In genomic region chr3:127684871-127685707, GRCh38 we compare ENCODE assay signal across 18 cellular contexts. TPM values are rescaled to one million over a fixed set of nuclear protein-coding genes. Genes with fewer than 3 reads are reported as not detected.
DNase-seq lines count a peak whose midpoint lies in the region; ATAC-seq, FAIRE-seq and TF ChIP-seq lines count a peak whose summit lies in the region.
"Had no signal": no experiment of that assay in that cellular context is flagged by ENCODE, and none has a peak within 500 bp of the region (broad histone marks: within the 10 kb centered on the region; RNA-seq: fewer than 3 reads in every experiment).

No MANE protein-coding gene starts in this region.

- no peaks in the 10 kb centered on the region for H3K9me3 Mint-ChIP-seq in activated T-cell treated with anti-CD3 and anti-CD28 coated beads, Interleukin-2, amount 50 U/mL, for 24 hours
- H3K9me3 Mint-ChIP-seq in stimulated activated effector memory CD8-positive, alpha-beta T cell treated with anti-CD3 and anti-CD28 coated beads, Interleukin-12 subunit alpha, Interleukin-12 subunit beta, amount 100 ng/mL, for 72 hours, result no peaks in the 10 kb centered on the region
- H3K9me3 Mint-ChIP-seq: activated T-cell treated with anti-CD3 and anti-CD28 coated beads, Interleukin-2, amount 50 U/mL, for 72 hours; T-helper 1 cell treated with Interleukin-12 subunit alpha and Interleukin-12 subunit beta and Interleukin-4 antibody, amounts not matched to agents 30 μg/mL and 1 μg/mL, for 36 hours had no signal

- no peak overlapping the region for H3K4me3 Mint-ChIP-seq in activated T-cell treated with anti-CD3 and anti-CD28 coated beads, Interleukin-2, amount 50 U/mL, for 24 hours
- no peak overlapping the region for H3K4me3 Mint-ChIP-seq in stimulated activated effector memory CD8-positive, alpha-beta T cell treated with anti-CD3 and anti-CD28 coated beads, Interleukin-12 subunit alpha, Interleukin-12 subunit beta, amount 100 ng/mL, for 72 hours
- H3K4me3 Mint-ChIP-seq: activated T-cell treated with anti-CD3 and anti-CD28 coated beads, Interleukin-2, amount 50 U/mL, for 72 hours; T-helper 1 cell treated with Interleukin-12 subunit alpha and Interleukin-12 subunit beta and Interleukin-4 antibody, amounts not matched to agents 30 μg/mL and 1 μg/mL, for 36 hours had no signal

- H3K27ac Mint-ChIP-seq in activated T-cell treated with anti-CD3 and anti-CD28 coated beads, Interleukin-2, amount 50 U/mL, for 24 hours, result no peak overlapping the region
- no peak overlapping the region for H3K27ac Mint-ChIP-seq in stimulated activated effector memory CD8-positive, alpha-beta T cell treated with anti-CD3 and anti-CD28 coated beads, Interleukin-12 subunit alpha, Interleukin-12 subunit beta, amount 100 ng/mL, for 72 hours
- H3K27ac Mint-ChIP-seq: activated T-cell treated with anti-CD3 and anti-CD28 coated beads, Interleukin-2, amount 50 U/mL, for 72 hours; T-helper 1 cell treated with Interleukin-12 subunit alpha and Interleukin-12 subunit beta and Interleukin-4 antibody, amounts not matched to agents 30 μg/mL and 1 μg/mL, for 36 hours had no signal

- no peaks in the 10 kb centered on the region for H3K27me3 Mint-ChIP-seq in activated T-cell treated with anti-CD3 and anti-CD28 coated beads, Interleukin-2, amount 50 U/mL, for 24 hours

- CTCF ChIA-PET in RWPE1 (lab: Yijun Ruan, JAX), result interaction anchor here (0.7 kb wide), 1 partner anchor 427 kb away, joined by 3 read pairs; no protein-coding TSS in a partner anchor

- peak; percentile 9 for DNase-seq in activated T-cell treated with anti-CD3 and anti-CD28 coated beads, Interleukin-2, amount 50 U/mL, for 24 hours
- DNase-seq in activated T-cell treated with anti-CD3 and anti-CD28 coated beads for 4 hours, result no peak
- no peak for DNase-seq in RWPE1 (ENCODE audit: low spot score)
- DNase-seq in left lobe of liver (ENCODE audit: low spot score), result peak; percentile 42
- DNase-seq in stimulated activated effector memory CD8-positive, alpha-beta T cell treated with anti-CD3 and anti-CD28 coated beads, Interleukin-12 subunit alpha, Interleukin-12 subunit beta, amount 100 ng/mL, for 72 hours (ENCODE audit: low spot score in 2 of 2), result no peak
- no peak for DNase-seq in H4 (ENCODE audit: low spot score)
- DNase-seq in stimulated activated CD4-positive, alpha-beta T cell treated with anti-CD3 and anti-CD28 coated beads, Interleukin-4, amount 100 ng/mL, for 4 hours, result no peak
- DNase-seq in GM12892 (ENCODE audit: insufficient read length), result no peak
- DNase-seq: activated CD4-positive, alpha-beta T cell treated with anti-CD3 and anti-CD28 coated beads for 1 hour; activated T-cell treated with anti-CD3 and anti-CD28 coated beads, Interleukin-2, amount 50 U/mL, for 72 hours; amniotic stem cell; cortex of kidney; NCI-H1092 had no signal

- peak; percentile 70 for ATAC-seq in left lobe of liver
- peak; percentile 56 for ATAC-seq in stimulated activated effector memory CD8-positive, alpha-beta T cell treated with anti-CD3 and anti-CD28 coated beads, Interleukin-12 subunit alpha, Interleukin-12 subunit beta, amount 100 ng/mL, for 72 hours
- ATAC-seq: HCT116 had no signal

- no peak for TF ChIP-seq POLR2A in GM12892 (IDR thresholded peaks at IDR 0.05; ENCODE audit: low read depth, low read length)

- no peak for TF ChIP-seq CTCF in RWPE1 (conservative IDR thresholded peaks at IDR 0.05; ENCODE audit: low read depth)

- POLR2A ChIA-PET in RWPE1 (lab: Yijun Ruan, JAX; ENCODE audit: low non-redundant PET), result no interaction called here

- peaks cover 11% of the 10 kb centered on the region for H3K4me1 Mint-ChIP-seq in activated T-cell treated with anti-CD3 and anti-CD28 coated beads, Interleukin-2, amount 50 U/mL, for 24 hours (ENCODE audit: low read depth)
- H3K4me1 Mint-ChIP-seq in stimulated activated effector memory CD8-positive, alpha-beta T cell treated with anti-CD3 and anti-CD28 coated beads, Interleukin-12 subunit alpha, Interleukin-12 subunit beta, amount 100 ng/mL, for 72 hours, result no peaks in the 10 kb centered on the region

- peak overlapping the region; percentile 43 for H3K27ac ChIP-seq in RWPE1
- H3K27ac ChIP-seq: thyroid gland had no signal

- no peak for FAIRE-seq in GM12892 (lab: Jason Lieb, UNC)
- FAIRE-seq: G401.6, keratinocyte had no signal

- peaks cover under 1% of the 10 kb centered on the region for H3K36me3 Mint-ChIP-seq in activated T-cell treated with anti-CD3 and anti-CD28 coated beads, Interleukin-2, amount 50 U/mL, for 24 hours (ENCODE audit: low read depth)
- no peaks in the 10 kb centered on the region for H3K36me3 Mint-ChIP-seq in stimulated activated effector memory CD8-positive, alpha-beta T cell treated with anti-CD3 and anti-CD28 coated beads, Interleukin-12 subunit alpha, Interleukin-12 subunit beta, amount 100 ng/mL, for 72 hours

RNA-seq across cellular contexts. Expression of gene ABTB1, which starts 12.3 kb away (rescaled TPM):
- total RNA-seq in left lobe of liver, result 16.3 TPM
- 1.2 TPM in 1 of 2 replicates, not detected in the other for total RNA-seq in H4 (2014; rRNA removed; shearing (Covaris generic))
- polyA plus RNA-seq in GM12892 (2012; ENCODE audit: missing spikeins), result 8.1 TPM

RNA-seq across cellular contexts. Expression of gene PODXL2, which starts 56.1 kb away (rescaled TPM):
- 1.5 TPM for total RNA-seq in left lobe of liver
- 13.0 and 15.8 TPM in 2 replicates for total RNA-seq in H4 (2014; rRNA removed; shearing (Covaris generic))
- polyA plus RNA-seq in GM12892 (2012; ENCODE audit: missing spikeins), result 3.8 TPM

Comparison
In these comparisons a context has a peak if more than half of its experiments do, and no peak if none do; other contexts are left out.
1. DNase-seq: peak in activated T-cell treated with anti-CD3 and anti-CD28 coated beads, Interleukin-2, amount 50 U/mL, for 24 hours (single experiment) and left lobe of liver (single experiment); none in activated T-cell treated with anti-CD3 and anti-CD28 coated beads for 4 hours (single experiment), RWPE1 (single experiment), stimulated activated effector memory CD8-positive, alpha-beta T cell treated with anti-CD3 and anti-CD28 coated beads, Interleukin-12 subunit alpha, Interleukin-12 subunit beta, amount 100 ng/mL, for 72 hours (0 of 2), H4 (single experiment), stimulated activated CD4-positive, alpha-beta T cell treated with anti-CD3 and anti-CD28 coated beads, Interleukin-4, amount 100 ng/mL, for 4 hours (0 of 2) and GM12892 (single experiment).